ENCODE assay signal across 1 cellular context in the genomic region with DNA sequence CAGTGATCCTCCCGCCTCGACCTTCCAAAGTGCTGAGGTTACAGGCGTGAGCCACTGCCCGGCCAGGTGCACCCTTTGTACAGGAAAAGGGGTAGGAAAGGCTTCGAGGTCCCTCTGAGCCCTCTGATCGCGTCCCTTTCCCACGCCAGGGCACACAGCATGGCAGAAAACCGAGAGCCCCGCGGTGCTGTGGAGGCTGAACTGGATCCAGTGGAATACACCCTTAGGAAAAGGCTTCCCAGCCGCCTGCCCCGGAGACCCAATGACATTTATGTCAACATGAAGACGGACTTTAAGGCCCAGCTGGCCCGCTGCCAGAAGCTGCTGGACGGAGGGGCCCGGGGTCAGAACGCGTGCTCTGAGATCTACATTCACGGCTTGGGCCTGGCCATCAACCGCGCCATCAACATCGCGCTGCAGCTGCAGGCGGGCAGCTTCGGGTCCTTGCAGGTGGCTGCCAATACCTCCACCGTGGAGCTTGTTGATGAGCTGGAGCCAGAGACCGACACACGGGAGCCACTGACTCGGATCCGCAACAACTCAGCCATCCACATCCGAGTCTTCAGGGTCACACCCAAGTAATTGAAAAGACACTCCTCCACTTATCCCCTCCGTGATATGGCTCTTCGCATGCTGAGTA.
TF ChIP-seq lines count a peak whose summit lies in the region.

No MANE protein-coding gene starts in this region.

TF ChIP-seq in HepG2, 621 proteins besides CTCF, POLR2A, EP300 and RAD21 (continued from another document and continues in another):
- TF ChIP-seq, protein P1, sequence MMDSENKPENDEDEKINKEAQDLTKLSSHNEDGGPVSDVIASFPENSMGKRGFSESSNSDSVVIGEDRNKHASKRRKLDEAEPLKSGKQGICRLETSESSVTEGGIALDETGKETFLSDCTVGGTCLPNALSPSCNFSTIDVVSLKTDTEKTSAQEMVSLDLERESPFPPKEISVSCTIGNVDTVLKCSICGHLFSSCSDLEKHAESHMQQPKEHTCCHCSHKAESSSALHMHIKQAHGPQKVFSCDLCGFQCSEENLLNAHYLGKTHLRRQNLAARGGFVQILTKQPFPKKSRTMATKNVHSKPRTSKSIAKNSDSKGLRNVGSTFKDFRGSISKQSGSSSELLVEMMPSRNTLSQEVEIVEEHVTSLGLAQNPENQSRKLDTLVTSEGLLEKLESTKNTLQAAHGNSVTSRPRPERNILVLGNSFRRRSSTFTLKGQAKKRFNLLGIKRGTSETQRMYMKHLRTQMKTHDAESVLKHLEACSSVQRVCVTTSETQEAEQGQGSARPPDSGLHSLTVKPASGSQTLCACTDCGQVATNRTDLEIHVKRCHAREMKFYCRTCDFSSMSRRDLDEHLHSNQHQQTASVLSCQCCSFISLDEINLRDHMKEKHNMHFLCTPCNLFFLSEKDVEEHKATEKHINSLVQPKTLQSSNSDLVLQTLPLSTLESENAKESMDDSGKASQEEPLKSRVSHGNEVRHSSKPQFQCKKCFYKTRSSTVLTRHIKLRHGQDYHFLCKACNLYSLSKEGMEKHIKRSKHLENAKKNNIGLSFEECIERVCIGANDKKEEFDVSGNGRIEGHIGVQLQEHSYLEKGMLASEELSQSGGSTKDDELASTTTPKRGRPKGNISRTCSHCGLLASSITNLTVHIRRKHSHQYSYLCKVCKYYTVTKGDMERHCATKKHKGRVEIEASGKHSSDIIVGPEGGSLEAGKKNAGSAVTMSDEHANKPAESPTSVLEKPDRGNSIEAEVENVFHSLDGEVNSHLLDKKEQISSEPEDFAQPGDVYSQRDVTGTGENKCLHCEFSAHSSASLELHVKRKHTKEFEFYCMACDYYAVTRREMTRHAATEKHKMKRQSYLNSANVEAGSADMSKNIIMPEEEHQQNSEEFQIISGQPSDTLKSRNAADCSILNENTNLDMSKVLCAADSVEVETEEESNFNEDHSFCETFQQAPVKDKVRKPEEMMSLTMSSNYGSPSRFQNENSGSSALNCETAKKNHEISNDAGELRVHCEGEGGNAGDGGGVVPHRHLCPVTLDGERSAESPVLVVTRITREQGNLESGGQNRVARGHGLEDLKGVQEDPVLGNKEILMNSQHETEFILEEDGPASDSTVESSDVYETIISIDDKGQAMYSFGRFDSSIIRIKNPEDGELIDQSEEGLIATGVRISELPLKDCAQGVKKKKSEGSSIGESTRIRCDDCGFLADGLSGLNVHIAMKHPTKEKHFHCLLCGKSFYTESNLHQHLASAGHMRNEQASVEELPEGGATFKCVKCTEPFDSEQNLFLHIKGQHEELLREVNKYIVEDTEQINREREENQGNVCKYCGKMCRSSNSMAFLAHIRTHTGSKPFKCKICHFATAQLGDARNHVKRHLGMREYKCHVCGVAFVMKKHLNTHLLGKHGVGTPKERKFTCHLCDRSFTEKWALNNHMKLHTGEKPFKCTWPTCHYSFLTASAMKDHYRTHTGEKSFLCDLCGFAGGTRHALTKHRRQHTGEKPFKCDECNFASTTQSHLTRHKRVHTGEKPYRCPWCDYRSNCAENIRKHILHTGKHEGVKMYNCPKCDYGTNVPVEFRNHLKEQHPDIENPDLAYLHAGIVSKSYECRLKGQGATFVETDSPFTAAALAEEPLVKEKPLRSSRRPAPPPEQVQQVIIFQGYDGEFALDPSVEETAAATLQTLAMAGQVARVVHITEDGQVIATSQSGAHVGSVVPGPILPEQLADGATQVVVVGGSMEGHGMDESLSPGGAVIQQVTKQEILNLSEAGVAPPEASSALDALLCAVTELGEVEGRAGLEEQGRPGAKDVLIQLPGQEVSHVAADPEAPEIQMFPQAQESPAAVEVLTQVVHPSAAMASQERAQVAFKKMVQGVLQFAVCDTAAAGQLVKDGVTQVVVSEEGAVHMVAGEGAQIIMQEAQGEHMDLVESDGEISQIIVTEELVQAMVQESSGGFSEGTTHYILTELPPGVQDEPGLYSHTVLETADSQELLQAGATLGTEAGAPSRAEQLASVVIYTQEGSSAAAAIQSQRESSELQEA (CRISPR knock-in tag; IDR thresholded peaks at IDR 0.05; ENCODE audit: not compliant biosample characterization) = no peak
- 0 out of 2 replicates have a peak, but pooled peaks have one; percentile 29 for TF ChIP-seq RNF2 (conservative IDR thresholded peaks at IDR 0.05; ENCODE audit: low read depth)
- TF ChIP-seq ZNF326 (CRISPR knock-in tag; IDR thresholded peaks at IDR 0.05; ENCODE audit: borderline replicate concordance) = no peak
- peak; percentile 42; the same call in 1 of the 2 replicates for TF ChIP-seq MTA1 (CRISPR knock-in tag; IDR thresholded peaks at IDR 0.05; ENCODE audit: borderline replicate concordance)
- TF ChIP-seq ZNF335 (CRISPR knock-in tag; IDR thresholded peaks at IDR 0.05) = no peak
- TF ChIP-seq RFXAP (CRISPR knock-in tag; IDR thresholded peaks at IDR 0.05; ENCODE audit: borderline replicate concordance) = no peak
- no peak for TF ChIP-seq SMYD3 (CRISPR knock-in tag; IDR thresholded peaks at IDR 0.05)
- no peak for TF ChIP-seq POLR2AphosphoS5 (IDR thresholded peaks at IDR 0.05; ENCODE audit: low read depth, low read length)
- no peak for TF ChIP-seq KLF12 (CRISPR knock-in tag; IDR thresholded peaks at IDR 0.05; ENCODE audit: borderline replicate concordance)
- TF ChIP-seq U2AF2 (IDR thresholded peaks at IDR 0.05; ENCODE audit: low read depth, low read length) = no peak
- TF ChIP-seq TBX2 (CRISPR knock-in tag; IDR thresholded peaks at IDR 0.05; ENCODE audit: borderline replicate concordance) = no peak
- TF ChIP-seq, protein P2, sequence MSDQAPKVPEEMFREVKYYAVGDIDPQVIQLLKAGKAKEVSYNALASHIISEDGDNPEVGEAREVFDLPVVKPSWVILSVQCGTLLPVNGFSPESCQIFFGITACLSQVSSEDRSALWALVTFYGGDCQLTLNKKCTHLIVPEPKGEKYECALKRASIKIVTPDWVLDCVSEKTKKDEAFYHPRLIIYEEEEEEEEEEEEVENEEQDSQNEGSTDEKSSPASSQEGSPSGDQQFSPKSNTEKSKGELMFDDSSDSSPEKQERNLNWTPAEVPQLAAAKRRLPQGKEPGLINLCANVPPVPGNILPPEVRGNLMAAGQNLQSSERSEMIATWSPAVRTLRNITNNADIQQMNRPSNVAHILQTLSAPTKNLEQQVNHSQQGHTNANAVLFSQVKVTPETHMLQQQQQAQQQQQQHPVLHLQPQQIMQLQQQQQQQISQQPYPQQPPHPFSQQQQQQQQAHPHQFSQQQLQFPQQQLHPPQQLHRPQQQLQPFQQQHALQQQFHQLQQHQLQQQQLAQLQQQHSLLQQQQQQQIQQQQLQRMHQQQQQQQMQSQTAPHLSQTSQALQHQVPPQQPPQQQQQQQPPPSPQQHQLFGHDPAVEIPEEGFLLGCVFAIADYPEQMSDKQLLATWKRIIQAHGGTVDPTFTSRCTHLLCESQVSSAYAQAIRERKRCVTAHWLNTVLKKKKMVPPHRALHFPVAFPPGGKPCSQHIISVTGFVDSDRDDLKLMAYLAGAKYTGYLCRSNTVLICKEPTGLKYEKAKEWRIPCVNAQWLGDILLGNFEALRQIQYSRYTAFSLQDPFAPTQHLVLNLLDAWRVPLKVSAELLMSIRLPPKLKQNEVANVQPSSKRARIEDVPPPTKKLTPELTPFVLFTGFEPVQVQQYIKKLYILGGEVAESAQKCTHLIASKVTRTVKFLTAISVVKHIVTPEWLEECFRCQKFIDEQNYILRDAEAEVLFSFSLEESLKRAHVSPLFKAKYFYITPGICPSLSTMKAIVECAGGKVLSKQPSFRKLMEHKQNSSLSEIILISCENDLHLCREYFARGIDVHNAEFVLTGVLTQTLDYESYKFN (CRISPR knock-in tag; conservative IDR thresholded peaks at IDR 0.05) = peak; percentile 46; the same call in 1 of the 2 replicates
- no peak for TF ChIP-seq ZNF3 (CRISPR knock-in tag; IDR thresholded peaks at IDR 0.05)
- no peak for TF ChIP-seq ZNF383 (CRISPR knock-in tag; IDR thresholded peaks at IDR 0.05; ENCODE audit: borderline replicate concordance)
- no peak for TF ChIP-seq PRMT3 (CRISPR knock-in tag; IDR thresholded peaks at IDR 0.05; ENCODE audit: borderline replicate concordance, low read depth)
- TF ChIP-seq TFAP4 (IDR thresholded peaks at IDR 0.05; ENCODE audit: borderline replicate concordance, low read depth) = peak; percentile 45; the same call in 1 of the 2 replicates
- TF ChIP-seq ZNF138 (CRISPR knock-in tag; IDR thresholded peaks at IDR 0.05; ENCODE audit: low read depth) = no peak
- TF ChIP-seq GABPA (IDR thresholded peaks at IDR 0.05; ENCODE audit: low read depth, low read length) = no peak
- no peak for TF ChIP-seq GABPA (CRISPR knock-in tag; IDR thresholded peaks at IDR 0.05; ENCODE audit: low read depth)
- TF ChIP-seq, protein P3, sequence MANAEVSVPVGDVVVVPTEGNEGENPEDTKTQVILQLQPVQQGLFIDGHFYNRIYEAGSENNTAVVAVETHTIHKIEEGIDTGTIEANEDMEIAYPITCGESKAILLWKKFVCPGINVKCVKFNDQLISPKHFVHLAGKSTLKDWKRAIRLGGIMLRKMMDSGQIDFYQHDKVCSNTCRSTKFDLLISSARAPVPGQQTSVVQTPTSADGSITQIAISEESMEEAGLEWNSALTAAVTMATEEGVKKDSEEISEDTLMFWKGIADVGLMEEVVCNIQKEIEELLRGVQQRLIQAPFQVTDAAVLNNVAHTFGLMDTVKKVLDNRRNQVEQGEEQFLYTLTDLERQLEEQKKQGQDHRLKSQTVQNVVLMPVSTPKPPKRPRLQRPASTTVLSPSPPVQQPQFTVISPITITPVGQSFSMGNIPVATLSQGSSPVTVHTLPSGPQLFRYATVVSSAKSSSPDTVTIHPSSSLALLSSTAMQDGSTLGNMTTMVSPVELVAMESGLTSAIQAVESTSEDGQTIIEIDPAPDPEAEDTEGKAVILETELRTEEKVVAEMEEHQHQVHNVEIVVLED (CRISPR knock-in tag; IDR thresholded peaks at IDR 0.05; ENCODE audit: borderline replicate concordance) = no peak
- no peak for TF ChIP-seq ZBTB3 (CRISPR knock-in tag; IDR thresholded peaks at IDR 0.05; ENCODE audit: borderline replicate concordance, low read depth)
- TF ChIP-seq ELF4 (CRISPR knock-in tag; IDR thresholded peaks at IDR 0.05; ENCODE audit: borderline replicate concordance) = no peak
- TF ChIP-seq ZNF503 (CRISPR knock-in tag; IDR thresholded peaks at IDR 0.05) = no peak
- TF ChIP-seq, protein P4, sequence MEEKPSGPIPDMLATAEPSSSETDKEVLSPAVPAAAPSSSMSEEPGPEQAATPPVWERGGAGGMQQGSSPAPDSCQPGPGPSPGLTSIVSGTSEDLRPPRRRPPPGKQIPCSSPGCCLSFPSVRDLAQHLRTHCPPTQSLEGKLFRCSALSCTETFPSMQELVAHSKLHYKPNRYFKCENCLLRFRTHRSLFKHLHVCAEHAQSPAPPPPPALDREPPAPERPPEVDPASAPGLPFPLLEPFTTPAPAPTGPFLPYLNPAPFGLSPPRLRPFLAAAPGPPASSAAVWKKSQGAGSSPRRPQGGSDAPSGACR (CRISPR knock-in tag; IDR thresholded peaks at IDR 0.05) = 0 out of 2 replicates have a peak, but pooled peaks have one; percentile 38
- peak; percentile 24; the same call in 1 of the 2 replicates for TF ChIP-seq ARID5B (CRISPR knock-in tag; IDR thresholded peaks at IDR 0.05)
- TF ChIP-seq ZNF709 (CRISPR knock-in tag; IDR thresholded peaks at IDR 0.05) = no peak
- 0 out of 2 replicates have a peak, but pooled peaks have one; percentile 10 for TF ChIP-seq ZNF331 (CRISPR knock-in tag; IDR thresholded peaks at IDR 0.05)
- no peak for TF ChIP-seq BCL6 (CRISPR knock-in tag; IDR thresholded peaks at IDR 0.05)
- no peak for TF ChIP-seq DR1 (CRISPR knock-in tag; IDR thresholded peaks at IDR 0.05)
- TF ChIP-seq ZNF230 (CRISPR knock-in tag; IDR thresholded peaks at IDR 0.05) = no peak
- TF ChIP-seq TEAD3 (CRISPR knock-in tag; optimal IDR thresholded peaks at IDR 0.05; ENCODE audit: borderline replicate concordance) = no peak
- TF ChIP-seq ZNF788 (CRISPR knock-in tag; IDR thresholded peaks at IDR 0.05; ENCODE audit: borderline replicate concordance) = no peak
- TF ChIP-seq SRF (IDR thresholded peaks at IDR 0.05; ENCODE audit: low read depth, low read length) = no peak
- TF ChIP-seq PHF20 (CRISPR knock-in tag; IDR thresholded peaks at IDR 0.05) = 0 out of 2 replicates have a peak, but pooled peaks have one; percentile 8
- no peak; the same call in 1 of the 2 replicates for TF ChIP-seq ZFP82 (CRISPR knock-in tag; IDR thresholded peaks at IDR 0.05; ENCODE audit: borderline replicate concordance)
- no peak for TF ChIP-seq CC2D1A (CRISPR knock-in tag; IDR thresholded peaks at IDR 0.05)
